Comparison of ENCODE assay signal across 8 cellular contexts in the genomic region with DNA sequence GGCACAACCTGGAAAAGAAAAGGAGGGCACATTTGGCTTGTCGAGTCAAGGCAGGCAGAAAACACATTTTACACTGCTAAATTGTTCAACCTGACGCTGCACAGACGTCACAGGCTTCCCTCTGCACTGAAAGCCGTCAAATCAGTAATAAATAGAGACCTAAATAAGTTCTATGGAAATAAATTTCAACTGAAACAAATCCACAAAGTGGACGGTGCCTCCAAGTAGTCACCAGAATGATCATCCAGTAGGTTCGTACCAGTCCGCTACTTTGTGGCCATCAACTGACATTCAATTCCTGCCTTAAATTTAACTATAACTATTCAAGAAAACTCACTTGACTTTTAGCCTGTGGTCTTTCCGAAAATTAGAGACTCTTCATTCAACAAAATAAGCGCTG. TPM values are rescaled to one million over a fixed set of nuclear protein-coding genes. Genes with fewer than 3 reads are reported as not detected.
DNase-seq lines count a peak whose midpoint lies in the region; ATAC-seq and TF ChIP-seq lines count a peak whose summit lies in the region.

No MANE protein-coding gene starts in this region.

- H4K20me1 ChIP-seq in BLaER1, result no peaks in the 10 kb centered on the region

- H3K9ac ChIP-seq in BLaER1, result peak overlapping the region; percentile 80

- H3K36me3 ChIP-seq in BLaER1, result no peaks in the 10 kb centered on the region
- no peaks in the 10 kb centered on the region for H3K36me3 ChIP-seq in MG63

- peaks cover 5 to 11% of the 10 kb centered on the region in 2 donors for H3K4me1 Mint-ChIP-seq in effector memory CD8-positive, alpha-beta T cell (ENCODE audit: low read depth in 2 of 2)
- no peaks in the 10 kb centered on the region for H3K4me1 Mint-ChIP-seq in neural crest cell

- DNase-seq in MG63, result no peak
- no peak for DNase-seq in effector memory CD8-positive, alpha-beta T cell
- no peak for DNase-seq in neural crest cell (ENCODE audit: low read depth, low spot score)
- no peak for DNase-seq in NCI-H2227 treated with DMSO at 0.1 percent for 48 hours (lab: John Stamatoyannopoulos, UW)
- no peak for DNase-seq in amniotic stem cell (lab: John Stamatoyannopoulos, UW)
- DNase-seq in NK-92 treated with Interleukin-12 subunit alpha and Interleukin-12 subunit beta, amount 100 ng/mL, for 24 hours (lab: John Stamatoyannopoulos, UW), result no peak
- no peak for DNase-seq in SHP77 (lab: John Stamatoyannopoulos, UW)

- H3K27ac Mint-ChIP-seq in effector memory CD8-positive, alpha-beta T cell, result peak overlapping the region; percentile 71 to 85
- peak overlapping the region; percentile 6 for H3K27ac Mint-ChIP-seq in neural crest cell (ENCODE audit: unreplicated experiment)

- peak overlapping the region; percentile 80 for H3K27ac ChIP-seq in BLaER1

- TF ChIP-seq CTCF in neural crest cell (conservative IDR thresholded peaks at IDR 0.05), result no peak

- peaks cover 0 to 3% of the 10 kb centered on the region in 2 donors for H3K27me3 Mint-ChIP-seq in effector memory CD8-positive, alpha-beta T cell
- H3K27me3 Mint-ChIP-seq in neural crest cell (ENCODE audit: low read depth), result no peaks in the 10 kb centered on the region

- H3K27me3 ChIP-seq in BLaER1 (no peaks in the 10 kb centered on the region), MG63 (no peaks in the 10 kb centered on the region)

- peak overlapping the region; percentile 72 for H3K4me3 ChIP-seq in BLaER1
- H3K4me3 ChIP-seq in MG63, result peak overlapping the region; percentile 60

- H3K9me3 ChIP-seq in BLaER1, result no peaks in the 10 kb centered on the region
- no peaks in the 10 kb centered on the region for H3K9me3 ChIP-seq in MG63

- ATAC-seq in effector memory CD8-positive, alpha-beta T cell (replicated peaks), result no peak

- H3K4me2 ChIP-seq in BLaER1, result peak overlapping the region; percentile 81

- H3K9me3 Mint-ChIP-seq in effector memory CD8-positive, alpha-beta T cell, result no peaks in the 10 kb centered on the region
- H3K9me3 Mint-ChIP-seq in neural crest cell, result no peaks in the 10 kb centered on the region

- peaks cover 2% of the 10 kb centered on the region for H3K36me3 Mint-ChIP-seq in effector memory CD8-positive, alpha-beta T cell (ENCODE audit: insufficient read depth)
- H3K36me3 Mint-ChIP-seq in neural crest cell (ENCODE audit: low read depth), result no peaks in the 10 kb centered on the region

- H3K4me1 ChIP-seq in BLaER1, result peaks cover 17% of the 10 kb centered on the region

- peak overlapping the region; percentile 82 to 91 for H3K4me3 Mint-ChIP-seq in effector memory CD8-positive, alpha-beta T cell
- H3K4me3 Mint-ChIP-seq in neural crest cell, result peak overlapping the region; percentile 86

RNA-seq across cellular contexts. Expression of a gene that starts 49.0 kb away (rescaled TPM):
- total RNA-seq in MG63 (2014; rRNA removed; shearing (Covaris generic); ENCODE audit: low replicate concordance), result not detected in 2 replicates
- total RNA-seq in neural crest cell, result not detected in 2 replicates

RNA-seq across cellular contexts. Expression of a gene that starts 54.3 kb away (rescaled TPM):
- total RNA-seq in MG63 (2014; rRNA removed; shearing (Covaris generic); ENCODE audit: low replicate concordance), result 56.2 and 67.8 TPM in 2 replicates
- total RNA-seq in neural crest cell, result 113 and 124 TPM in 2 replicates
